In genomic region chr16:57527610-57528360, GRCh38 we compare ENCODE assay signal across 20 cellular contexts. TPM values are rescaled to one million over a fixed set of nuclear protein-coding genes. Genes with fewer than 3 reads are reported as not detected.
DNase-seq lines count a peak whose midpoint lies in the region; TF ChIP-seq lines count a peak whose summit lies in the region.
"Had no signal": no experiment of that assay in that cellular context is flagged by ENCODE, and none has a peak within 500 bp of the region (broad histone marks: within the 10 kb centered on the region; RNA-seq: fewer than 3 reads in every experiment).

No MANE protein-coding gene starts in this region.

- CTCF ChIA-PET in activated CD4-positive, alpha-beta T cell treated with anti-CD3 and anti-CD28 coated beads, Interleukin-2, amount 10 ng/mL, durations not matched to agents 7 days and 5 days (lab: Charles Lee): interaction anchor here (1.0 to 2.7 kb wide), 7 partner anchors 8 to 109 kb away, joined by 3 to 17 read pairs (median 4); partner anchors contain the start of genes ADGRG5 and POLR2C

- POLR2A ChIA-PET in activated CD4-positive, alpha-beta T cell treated with anti-CD3 and anti-CD28 coated beads, Interleukin-2, amount 10 ng/mL, durations not matched to agents 7 days and 5 days (lab: Charles Lee): no interaction called here

- no peak overlapping the region for H3K4me3 Mint-ChIP-seq in activated CD4-positive, alpha-beta T cell treated with anti-CD3 and anti-CD28 coated beads, Interleukin-2, amount 10 ng/mL, durations not matched to agents 7 days and 5 days
- no peak overlapping the region for H3K4me3 Mint-ChIP-seq in activated naive CD8-positive, alpha-beta T cell treated with anti-CD3 and anti-CD28 coated beads for 36 hours

- no peak for TF ChIP-seq CTCF in smooth muscle cell (IDR thresholded peaks at IDR 0.05; ENCODE audit: borderline replicate concordance, insufficient read depth, poor library complexity, severe bottlenecking)

- peaks cover 10% of the 10 kb centered on the region for H3K36me3 Mint-ChIP-seq in activated CD4-positive, alpha-beta T cell treated with anti-CD3 and anti-CD28 coated beads, Interleukin-2, amount 10 ng/mL, durations not matched to agents 7 days and 5 days (ENCODE audit: low read depth)
- no peaks in the 10 kb centered on the region for H3K36me3 Mint-ChIP-seq in activated naive CD8-positive, alpha-beta T cell treated with anti-CD3 and anti-CD28 coated beads for 36 hours
- H3K36me3 Mint-ChIP-seq: naive B cell had no signal

- H3K4me3 ChIP-seq in NT2/D1 (ENCODE audit: insufficient read length, low read depth): peak overlapping the region; percentile 64
- H3K4me3 ChIP-seq in iPS-18a (ENCODE audit: low read length): peak overlapping the region; percentile 48
- H3K4me3 ChIP-seq in smooth muscle cell: no peak overlapping the region
- H3K4me3 ChIP-seq: psoas muscle had no signal

- H3K27ac ChIP-seq in iPS-18a (ENCODE audit: low read length): no peak overlapping the region
- no peak overlapping the region for H3K27ac ChIP-seq in smooth muscle cell (ENCODE audit: low read depth)
- H3K27ac ChIP-seq: psoas muscle, skin epidermis, VCaP had no signal

- H3K27me3 ChIP-seq in NT2/D1 (ENCODE audit: insufficient read depth, insufficient read length) (no peaks in the 10 kb centered on the region), iPS-18a (ENCODE audit: control insufficient read depth, insufficient read depth, low read length) (peaks cover 21% of the 10 kb centered on the region), smooth muscle cell (ENCODE audit: low read depth) (peaks cover 5% of the 10 kb centered on the region)

- H3K27me3 Mint-ChIP-seq in activated CD4-positive, alpha-beta T cell treated with anti-CD3 and anti-CD28 coated beads, Interleukin-2, amount 10 ng/mL, durations not matched to agents 7 days and 5 days: no peaks in the 10 kb centered on the region
- H3K27me3 Mint-ChIP-seq in activated naive CD8-positive, alpha-beta T cell treated with anti-CD3 and anti-CD28 coated beads for 36 hours: no peaks in the 10 kb centered on the region
- H3K27me3 Mint-ChIP-seq: naive B cell had no signal

- H3K4me1 ChIP-seq in NT2/D1 (ENCODE audit: insufficient read depth, insufficient read length): peaks cover 38% of the 10 kb centered on the region
- H3K4me1 ChIP-seq in iPS-18a (ENCODE audit: control insufficient read depth, low read depth, low read length): peaks cover 23% of the 10 kb centered on the region
- H3K4me1 ChIP-seq in smooth muscle cell (ENCODE audit: low read depth): peaks cover 7% of the 10 kb centered on the region
- H3K4me1 ChIP-seq: psoas muscle had no signal

- H3K4me1 Mint-ChIP-seq in activated CD4-positive, alpha-beta T cell treated with anti-CD3 and anti-CD28 coated beads, Interleukin-2, amount 10 ng/mL, durations not matched to agents 7 days and 5 days: peaks cover 48% of the 10 kb centered on the region
- peaks cover 34% of the 10 kb centered on the region for H3K4me1 Mint-ChIP-seq in activated naive CD8-positive, alpha-beta T cell treated with anti-CD3 and anti-CD28 coated beads for 36 hours

- H3K27ac Mint-ChIP-seq in activated CD4-positive, alpha-beta T cell treated with anti-CD3 and anti-CD28 coated beads, Interleukin-2, amount 10 ng/mL, durations not matched to agents 7 days and 5 days: peak overlapping the region; percentile 72
- no peak overlapping the region for H3K27ac Mint-ChIP-seq in activated naive CD8-positive, alpha-beta T cell treated with anti-CD3 and anti-CD28 coated beads for 36 hours

- H3K9ac ChIP-seq in NT2/D1 (ENCODE audit: insufficient read length, low read depth) (peak overlapping the region; percentile 58), iPS-18a (ENCODE audit: low read length) (peak overlapping the region; percentile 16), smooth muscle cell (ENCODE audit: low read depth) (no peak overlapping the region)

- no peak for DNase-seq in activated CD4-positive, alpha-beta T cell treated with anti-CD3 and anti-CD28 coated beads, Interleukin-2, amount 10 ng/mL, durations not matched to agents 7 days and 5 days
- no peak for DNase-seq in activated CD4-positive, alpha-beta T cell treated with anti-CD3 and anti-CD28 coated beads, Interleukin-2, amount 50 U/mL, for 4 hours
- DNase-seq in NT2/D1 (ENCODE audit: low read depth, low spot score) (no peak), smooth muscle cell (lab: John Stamatoyannopoulos, UW; ENCODE audit: unreplicated experiment) (no peak), SW480 (ENCODE audit: low spot score) (no peak), NCI-H69 (lab: John Stamatoyannopoulos, UW) (no peak)
- DNase-seq in activated naive CD8-positive, alpha-beta T cell treated with anti-CD3 and anti-CD28 coated beads for 36 hours: no peak
- DNase-seq: activated T-cell treated with anti-CD3 and anti-CD28 coated beads, Interleukin-2, amount 50 U/mL, for 48 hours; C1 segment of cervical spinal cord; mammary epithelial cell; naive B cell; NCI-H2029 treated with DMSO at 0.1 percent for 48 hours; NCI-H446 treated with DMSO at 0.1 percent for 48 hours; stimulated activated CD4-positive, alpha-beta T cell treated with anti-CD3 and anti-CD28 coated beads, Interleukin-4, amount 100 ng/mL, for 4 hours; T-helper 1 cell had no signal

- H3K79me2 ChIP-seq in smooth muscle cell (ENCODE audit: low read depth): no peaks in the 10 kb centered on the region

- no peaks in the 10 kb centered on the region for H3K9me3 Mint-ChIP-seq in activated CD4-positive, alpha-beta T cell treated with anti-CD3 and anti-CD28 coated beads, Interleukin-2, amount 10 ng/mL, durations not matched to agents 7 days and 5 days
- no peaks in the 10 kb centered on the region for H3K9me3 Mint-ChIP-seq in activated naive CD8-positive, alpha-beta T cell treated with anti-CD3 and anti-CD28 coated beads for 36 hours
- H3K9me3 Mint-ChIP-seq: naive B cell had no signal

- H2AFZ ChIP-seq in smooth muscle cell (ENCODE audit: low read depth): no peak overlapping the region

- no peaks in the 10 kb centered on the region for H3K9me3 ChIP-seq in NT2/D1 (ENCODE audit: insufficient read depth, low read length)
- H3K9me3 ChIP-seq in iPS-18a (ENCODE audit: control insufficient read depth, low read depth, low read length): no peaks in the 10 kb centered on the region
- H3K9me3 ChIP-seq in smooth muscle cell (replicated peaks; ENCODE audit: low read depth): no peaks in the 10 kb centered on the region
- H3K9me3 ChIP-seq: psoas muscle had no signal

- no peaks in the 10 kb centered on the region for H3F3A ChIP-seq in smooth muscle cell (ENCODE audit: low read depth)

- H4K20me1 ChIP-seq in smooth muscle cell (ENCODE audit: low read depth): peaks cover 32% of the 10 kb centered on the region

- H3K36me3 ChIP-seq in NT2/D1 (ENCODE audit: insufficient read depth, insufficient read length, low read length) (peaks cover 9% of the 10 kb centered on the region), iPS-18a (ENCODE audit: control insufficient read depth, low read depth, low read length) (no peaks in the 10 kb centered on the region), smooth muscle cell (ENCODE audit: low read depth) (no peaks in the 10 kb centered on the region)

- 90% methylated on average over 19 of the region's 19 CpGs for WGBS in smooth muscle cell (ENCODE audit: low lambda C conversion rate)

- H3K4me2 ChIP-seq in smooth muscle cell: peak overlapping the region; percentile 67

RNA-seq across cellular contexts. Expression of gene CCDC102A, which starts 8.6 kb away (rescaled TPM):
- 10 to 100 TPM in 1 of 2 experiments, 1 to 10 TPM in 1; 8.1 to 10.5 TPM for total RNA-seq in activated CD4-positive, alpha-beta T cell treated with anti-CD3 and anti-CD28 coated beads, Interleukin-2, amount 10 ng/mL, durations not matched to agents 7 days and 5 days
- total RNA-seq in smooth muscle cell: 10.8 and 13.4 TPM in 2 replicates
- polyA plus RNA-seq in smooth muscle cell: 21.9 and 25.3 TPM in 2 replicates
- total RNA-seq in activated naive CD8-positive, alpha-beta T cell treated with anti-CD3 and anti-CD28 coated beads for 36 hours: 10 to 100 TPM in 1 of 2 experiments, 1 to 10 TPM in 1; 8.7 to 10.2 TPM

RNA-seq across cellular contexts. Expression of gene ADGRG5, which starts 14.7 kb away (rescaled TPM):
- 1 to 10 TPM; 5.9 to 6.6 TPM for total RNA-seq in activated CD4-positive, alpha-beta T cell treated with anti-CD3 and anti-CD28 coated beads, Interleukin-2, amount 10 ng/mL, durations not matched to agents 7 days and 5 days
- total RNA-seq in smooth muscle cell: not detected in 2 replicates
- polyA plus RNA-seq in smooth muscle cell: not detected in 2 replicates
- 1 to 10 TPM; 1.3 to 1.4 TPM for total RNA-seq in activated naive CD8-positive, alpha-beta T cell treated with anti-CD3 and anti-CD28 coated beads for 36 hours
- total RNA-seq: dermis microvascular lymphatic vessel endothelial cell, mammary epithelial cell had no signal
- polyA plus RNA-seq: mammary epithelial cell had no signal

RNA-seq across cellular contexts. Expression of gene DOK4, which starts 41.5 kb away (rescaled TPM):
- 1 to 10 TPM; 2.3 to 2.7 TPM for total RNA-seq in activated CD4-positive, alpha-beta T cell treated with anti-CD3 and anti-CD28 coated beads, Interleukin-2, amount 10 ng/mL, durations not matched to agents 7 days and 5 days
- total RNA-seq in smooth muscle cell: 36.5 and 43.5 TPM in 2 replicates
- 73.6 and 95.6 TPM in 2 replicates for polyA plus RNA-seq in smooth muscle cell
- total RNA-seq in activated naive CD8-positive, alpha-beta T cell treated with anti-CD3 and anti-CD28 coated beads for 36 hours: 1 to 10 TPM; 4.5 to 4.8 TPM
